In the genomic region with DNA sequence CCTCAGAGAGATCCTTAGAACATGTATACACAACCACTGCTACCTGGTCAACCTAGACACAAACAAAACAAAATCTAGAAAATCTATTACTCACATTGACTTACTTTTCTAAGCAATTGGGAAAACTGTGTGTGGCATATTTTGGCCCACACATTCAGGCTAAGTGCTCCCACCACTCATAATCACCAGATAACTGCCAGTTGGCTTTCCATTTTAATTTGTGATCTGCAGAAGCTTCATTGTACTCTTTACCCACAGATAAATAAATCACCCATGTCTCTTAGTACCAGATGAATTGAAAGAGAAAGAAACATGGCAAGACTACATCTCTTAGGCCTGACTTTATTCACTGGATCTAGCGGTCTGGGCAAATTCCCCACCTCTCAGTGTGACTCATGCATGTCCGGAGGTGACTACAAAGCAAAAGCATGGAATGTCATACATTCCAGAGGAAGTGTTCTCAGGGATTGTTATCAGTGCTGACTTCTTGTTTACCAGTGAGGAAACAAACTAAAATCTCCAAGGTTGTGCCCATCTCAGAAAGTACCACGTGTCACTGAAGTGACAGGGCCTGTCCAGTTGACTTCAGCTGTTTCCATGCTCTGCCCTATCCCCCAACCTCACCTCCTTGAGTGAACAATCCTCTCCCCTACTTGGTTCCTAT, we compare ENCODE assay signal across 1 cellular context.
TF ChIP-seq lines count a peak whose summit lies in the region.

No MANE protein-coding gene starts in this region.

TF ChIP-seq in HepG2, 621 proteins besides CTCF, POLR2A, EP300 and RAD21 (continued from another document and continues in another):
- TF ChIP-seq, protein P1, sequence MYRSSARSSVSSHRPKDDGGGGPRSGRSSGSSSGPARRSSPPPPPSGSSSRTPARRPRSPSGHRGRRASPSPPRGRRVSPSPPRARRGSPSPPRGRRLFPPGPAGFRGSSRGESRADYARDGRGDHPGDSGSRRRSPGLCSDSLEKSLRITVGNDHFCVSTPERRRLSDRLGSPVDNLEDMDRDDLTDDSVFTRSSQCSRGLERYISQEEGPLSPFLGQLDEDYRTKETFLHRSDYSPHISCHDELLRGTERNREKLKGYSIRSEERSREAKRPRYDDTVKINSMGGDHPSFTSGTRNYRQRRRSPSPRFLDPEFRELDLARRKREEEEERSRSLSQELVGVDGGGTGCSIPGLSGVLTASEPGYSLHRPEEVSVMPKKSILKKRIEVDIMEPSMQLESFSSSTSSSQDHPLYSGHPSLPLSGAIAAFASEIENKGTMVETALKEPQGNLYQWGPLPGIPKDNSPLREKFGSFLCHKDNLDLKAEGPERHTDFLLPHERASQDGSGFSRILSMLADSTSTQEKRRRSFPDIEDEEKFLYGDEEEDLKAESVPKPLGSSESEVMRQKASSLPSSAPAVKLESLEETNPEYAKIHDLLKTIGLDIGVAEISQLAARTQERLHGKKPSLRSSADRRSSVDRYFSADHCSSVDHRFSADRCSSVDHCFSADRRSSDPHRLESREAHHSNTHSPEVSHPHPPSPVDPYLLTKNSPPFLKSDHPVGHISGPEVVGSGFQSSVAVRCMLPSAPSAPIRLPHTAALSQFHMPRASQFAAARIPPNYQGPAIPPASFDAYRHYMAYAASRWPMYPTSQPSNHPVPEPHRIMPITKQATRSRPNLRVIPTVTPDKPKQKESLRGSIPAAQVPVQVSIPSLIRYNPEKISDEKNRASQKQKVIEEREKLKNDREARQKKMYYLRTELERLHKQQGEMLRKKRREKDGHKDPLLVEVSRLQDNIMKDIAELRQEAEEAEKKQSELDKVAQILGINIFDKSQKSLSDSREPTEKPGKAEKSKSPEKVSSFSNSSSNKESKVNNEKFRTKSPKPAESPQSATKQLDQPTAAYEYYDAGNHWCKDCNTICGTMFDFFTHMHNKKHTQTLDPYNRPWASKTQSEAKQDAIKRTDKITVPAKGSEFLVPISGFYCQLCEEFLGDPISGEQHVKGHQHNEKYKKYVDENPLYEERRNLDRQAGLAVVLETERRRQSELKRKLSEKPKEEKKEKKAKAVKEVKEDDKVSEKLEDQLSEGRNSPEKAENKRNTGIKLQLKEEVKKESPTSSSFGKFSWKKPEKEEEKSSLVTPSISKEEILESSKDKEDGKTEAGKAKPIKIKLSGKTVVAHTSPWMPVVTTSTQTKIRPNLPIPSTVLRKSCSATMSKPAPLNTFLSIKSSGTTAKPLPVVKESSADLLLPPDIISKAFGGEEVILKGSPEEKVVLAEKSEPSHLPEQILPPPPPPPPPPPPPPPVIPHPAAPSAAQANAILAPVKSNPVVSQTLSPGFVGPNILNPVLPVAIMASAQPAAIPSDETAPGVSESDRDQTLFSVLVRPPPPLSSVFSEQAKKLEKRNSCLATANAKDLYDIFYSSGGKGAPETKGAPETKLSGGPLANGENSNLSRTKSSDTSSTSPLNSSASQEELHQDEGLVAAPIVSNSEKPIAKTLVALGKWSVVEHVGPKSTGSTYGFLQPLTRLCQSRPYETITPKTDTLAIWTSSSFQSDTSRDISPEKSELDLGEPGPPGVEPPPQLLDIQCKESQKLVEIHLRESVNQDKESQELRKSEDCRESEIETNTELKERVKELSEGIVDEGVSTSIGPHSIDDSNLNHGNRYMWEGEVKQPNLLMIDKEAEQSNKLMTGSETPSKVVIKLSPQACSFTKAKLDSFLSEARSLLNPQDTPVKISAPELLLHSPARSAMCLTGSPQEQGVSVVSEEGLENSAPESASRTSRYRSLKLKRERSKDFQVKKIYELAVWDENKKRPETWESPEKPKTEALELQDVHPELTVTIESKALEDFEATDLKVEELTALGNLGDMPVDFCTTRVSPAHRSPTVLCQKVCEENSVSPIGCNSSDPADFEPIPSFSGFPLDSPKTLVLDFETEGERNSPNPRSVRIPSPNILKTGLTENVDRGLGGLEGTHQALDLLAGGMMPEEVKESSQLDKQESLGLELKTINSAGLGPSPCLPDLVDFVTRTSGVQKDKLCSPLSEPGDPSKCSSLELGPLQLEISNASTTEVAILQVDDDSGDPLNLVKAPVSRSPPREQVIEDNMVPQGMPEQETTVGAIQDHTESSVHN (CRISPR knock-in tag; IDR thresholded peaks at IDR 0.05): no peak
- 0 out of 2 replicates have a peak, but pooled peaks have one; percentile 46 for TF ChIP-seq ZNF224 (CRISPR knock-in tag; IDR thresholded peaks at IDR 0.05)
- TF ChIP-seq, protein P2, sequence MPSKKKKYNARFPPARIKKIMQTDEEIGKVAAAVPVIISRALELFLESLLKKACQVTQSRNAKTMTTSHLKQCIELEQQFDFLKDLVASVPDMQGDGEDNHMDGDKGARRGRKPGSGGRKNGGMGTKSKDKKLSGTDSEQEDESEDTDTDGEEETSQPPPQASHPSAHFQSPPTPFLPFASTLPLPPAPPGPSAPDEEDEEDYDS (CRISPR knock-in tag; IDR thresholded peaks at IDR 0.05): peak; percentile 76
- peak; percentile 43; the same call in 1 of the 2 replicates for TF ChIP-seq ZNF350 (CRISPR knock-in tag; IDR thresholded peaks at IDR 0.05; ENCODE audit: borderline replicate concordance, low read depth)
- no peak for TF ChIP-seq MTA3 (CRISPR knock-in tag; IDR thresholded peaks at IDR 0.05)
- TF ChIP-seq, protein P3, sequence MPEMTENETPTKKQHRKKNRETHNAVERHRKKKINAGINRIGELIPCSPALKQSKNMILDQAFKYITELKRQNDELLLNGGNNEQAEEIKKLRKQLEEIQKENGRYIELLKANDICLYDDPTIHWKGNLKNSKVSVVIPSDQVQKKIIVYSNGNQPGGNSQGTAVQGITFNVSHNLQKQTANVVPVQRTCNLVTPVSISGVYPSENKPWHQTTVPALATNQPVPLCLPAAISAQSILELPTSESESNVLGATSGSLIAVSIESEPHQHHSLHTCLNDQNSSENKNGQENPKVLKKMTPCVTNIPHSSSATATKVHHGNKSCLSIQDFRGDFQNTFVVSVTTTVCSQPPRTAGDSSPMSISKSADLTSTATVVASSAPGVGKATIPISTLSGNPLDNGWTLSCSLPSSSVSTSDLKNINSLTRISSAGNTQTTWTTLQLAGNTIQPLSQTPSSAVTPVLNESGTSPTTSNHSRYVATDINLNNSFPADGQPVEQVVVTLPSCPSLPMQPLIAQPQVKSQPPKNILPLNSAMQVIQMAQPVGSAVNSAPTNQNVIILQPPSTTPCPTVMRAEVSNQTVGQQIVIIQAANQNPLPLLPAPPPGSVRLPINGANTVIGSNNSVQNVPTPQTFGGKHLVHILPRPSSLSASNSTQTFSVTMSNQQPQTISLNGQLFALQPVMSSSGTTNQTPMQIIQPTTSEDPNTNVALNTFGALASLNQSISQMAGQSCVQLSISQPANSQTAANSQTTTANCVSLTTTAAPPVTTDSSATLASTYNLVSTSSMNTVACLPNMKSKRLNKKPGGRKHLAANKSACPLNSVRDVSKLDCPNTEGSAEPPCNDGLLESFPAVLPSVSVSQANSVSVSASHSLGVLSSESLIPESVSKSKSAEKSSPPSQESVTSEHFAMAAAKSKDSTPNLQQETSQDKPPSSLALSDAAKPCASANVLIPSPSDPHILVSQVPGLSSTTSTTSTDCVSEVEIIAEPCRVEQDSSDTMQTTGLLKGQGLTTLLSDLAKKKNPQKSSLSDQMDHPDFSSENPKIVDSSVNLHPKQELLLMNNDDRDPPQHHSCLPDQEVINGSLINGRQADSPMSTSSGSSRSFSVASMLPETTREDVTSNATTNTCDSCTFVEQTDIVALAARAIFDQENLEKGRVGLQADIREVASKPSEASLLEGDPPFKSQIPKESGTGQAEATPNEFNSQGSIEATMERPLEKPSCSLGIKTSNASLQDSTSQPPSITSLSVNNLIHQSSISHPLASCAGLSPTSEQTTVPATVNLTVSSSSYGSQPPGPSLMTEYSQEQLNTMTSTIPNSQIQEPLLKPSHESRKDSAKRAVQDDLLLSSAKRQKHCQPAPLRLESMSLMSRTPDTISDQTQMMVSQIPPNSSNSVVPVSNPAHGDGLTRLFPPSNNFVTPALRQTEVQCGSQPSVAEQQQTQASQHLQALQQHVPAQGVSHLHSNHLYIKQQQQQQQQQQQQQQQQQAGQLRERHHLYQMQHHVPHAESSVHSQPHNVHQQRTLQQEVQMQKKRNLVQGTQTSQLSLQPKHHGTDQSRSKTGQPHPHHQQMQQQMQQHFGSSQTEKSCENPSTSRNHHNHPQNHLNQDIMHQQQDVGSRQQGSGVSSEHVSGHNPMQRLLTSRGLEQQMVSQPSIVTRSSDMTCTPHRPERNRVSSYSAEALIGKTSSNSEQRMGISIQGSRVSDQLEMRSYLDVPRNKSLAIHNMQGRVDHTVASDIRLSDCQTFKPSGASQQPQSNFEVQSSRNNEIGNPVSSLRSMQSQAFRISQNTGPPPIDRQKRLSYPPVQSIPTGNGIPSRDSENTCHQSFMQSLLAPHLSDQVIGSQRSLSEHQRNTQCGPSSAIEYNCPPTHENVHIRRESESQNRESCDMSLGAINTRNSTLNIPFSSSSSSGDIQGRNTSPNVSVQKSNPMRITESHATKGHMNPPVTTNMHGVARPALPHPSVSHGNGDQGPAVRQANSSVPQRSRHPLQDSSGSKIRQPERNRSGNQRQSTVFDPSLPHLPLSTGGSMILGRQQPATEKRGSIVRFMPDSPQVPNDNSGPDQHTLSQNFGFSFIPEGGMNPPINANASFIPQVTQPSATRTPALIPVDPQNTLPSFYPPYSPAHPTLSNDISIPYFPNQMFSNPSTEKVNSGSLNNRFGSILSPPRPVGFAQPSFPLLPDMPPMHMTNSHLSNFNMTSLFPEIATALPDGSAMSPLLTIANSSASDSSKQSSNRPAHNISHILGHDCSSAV (CRISPR knock-in tag; IDR thresholded peaks at IDR 0.05; ENCODE audit: borderline replicate concordance): no peak
- TF ChIP-seq ZBTB1 (CRISPR knock-in tag; IDR thresholded peaks at IDR 0.05; ENCODE audit: borderline replicate concordance): no peak
- no peak for TF ChIP-seq TOPORS (CRISPR knock-in tag; IDR thresholded peaks at IDR 0.05)
- TF ChIP-seq, protein P4, sequence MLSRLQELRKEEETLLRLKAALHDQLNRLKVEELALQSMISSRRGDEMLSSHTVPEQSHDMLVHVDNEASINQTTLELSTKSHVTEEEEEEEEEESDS (CRISPR knock-in tag; IDR thresholded peaks at IDR 0.05; ENCODE audit: borderline replicate concordance): no peak
- TF ChIP-seq, protein P5, sequence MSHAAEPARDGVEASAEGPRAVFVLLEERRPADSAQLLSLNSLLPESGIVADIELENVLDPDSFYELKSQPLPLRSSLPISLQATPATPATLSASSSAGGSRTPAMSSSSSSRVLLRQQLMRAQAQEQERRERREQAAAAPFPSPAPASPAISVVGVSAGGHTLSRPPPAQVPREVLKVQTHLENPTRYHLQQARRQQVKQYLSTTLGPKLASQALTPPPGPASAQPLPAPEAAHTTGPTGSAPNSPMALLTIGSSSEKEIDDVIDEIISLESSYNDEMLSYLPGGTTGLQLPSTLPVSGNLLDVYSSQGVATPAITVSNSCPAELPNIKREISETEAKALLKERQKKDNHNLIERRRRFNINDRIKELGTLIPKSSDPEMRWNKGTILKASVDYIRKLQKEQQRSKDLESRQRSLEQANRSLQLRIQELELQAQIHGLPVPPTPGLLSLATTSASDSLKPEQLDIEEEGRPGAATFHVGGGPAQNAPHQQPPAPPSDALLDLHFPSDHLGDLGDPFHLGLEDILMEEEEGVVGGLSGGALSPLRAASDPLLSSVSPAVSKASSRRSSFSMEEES (CRISPR knock-in tag; IDR thresholded peaks at IDR 0.05): peak; percentile 94
- peak; percentile 39; the same call in 1 of the 2 replicates for TF ChIP-seq KDM2A (CRISPR knock-in tag; IDR thresholded peaks at IDR 0.05; ENCODE audit: borderline replicate concordance, low read depth)
- peak; percentile 86 for TF ChIP-seq MEIS2 (CRISPR knock-in tag; IDR thresholded peaks at IDR 0.05)
- TF ChIP-seq ZNF446 (CRISPR knock-in tag; IDR thresholded peaks at IDR 0.05): no peak
- TF ChIP-seq, protein P6, sequence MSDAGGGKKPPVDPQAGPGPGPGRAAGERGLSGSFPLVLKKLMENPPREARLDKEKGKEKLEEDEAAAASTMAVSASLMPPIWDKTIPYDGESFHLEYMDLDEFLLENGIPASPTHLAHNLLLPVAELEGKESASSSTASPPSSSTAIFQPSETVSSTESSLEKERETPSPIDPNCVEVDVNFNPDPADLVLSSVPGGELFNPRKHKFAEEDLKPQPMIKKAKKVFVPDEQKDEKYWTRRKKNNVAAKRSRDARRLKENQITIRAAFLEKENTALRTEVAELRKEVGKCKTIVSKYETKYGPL (CRISPR knock-in tag; IDR thresholded peaks at IDR 0.05): no peak
- no peak for TF ChIP-seq ZNF552 (CRISPR knock-in tag; IDR thresholded peaks at IDR 0.05; ENCODE audit: borderline replicate concordance)
- TF ChIP-seq, protein P7, sequence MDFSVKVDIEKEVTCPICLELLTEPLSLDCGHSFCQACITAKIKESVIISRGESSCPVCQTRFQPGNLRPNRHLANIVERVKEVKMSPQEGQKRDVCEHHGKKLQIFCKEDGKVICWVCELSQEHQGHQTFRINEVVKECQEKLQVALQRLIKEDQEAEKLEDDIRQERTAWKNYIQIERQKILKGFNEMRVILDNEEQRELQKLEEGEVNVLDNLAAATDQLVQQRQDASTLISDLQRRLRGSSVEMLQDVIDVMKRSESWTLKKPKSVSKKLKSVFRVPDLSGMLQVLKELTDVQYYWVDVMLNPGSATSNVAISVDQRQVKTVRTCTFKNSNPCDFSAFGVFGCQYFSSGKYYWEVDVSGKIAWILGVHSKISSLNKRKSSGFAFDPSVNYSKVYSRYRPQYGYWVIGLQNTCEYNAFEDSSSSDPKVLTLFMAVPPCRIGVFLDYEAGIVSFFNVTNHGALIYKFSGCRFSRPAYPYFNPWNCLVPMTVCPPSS (IDR thresholded peaks at IDR 0.05): no peak
- TF ChIP-seq, protein P8, sequence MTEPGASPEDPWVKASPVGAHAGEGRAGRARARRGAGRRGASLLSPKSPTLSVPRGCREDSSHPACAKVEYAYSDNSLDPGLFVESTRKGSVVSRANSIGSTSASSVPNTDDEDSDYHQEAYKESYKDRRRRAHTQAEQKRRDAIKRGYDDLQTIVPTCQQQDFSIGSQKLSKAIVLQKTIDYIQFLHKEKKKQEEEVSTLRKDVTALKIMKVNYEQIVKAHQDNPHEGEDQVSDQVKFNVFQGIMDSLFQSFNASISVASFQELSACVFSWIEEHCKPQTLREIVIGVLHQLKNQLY (CRISPR knock-in tag; IDR thresholded peaks at IDR 0.05): peak; percentile 98
- no peak for TF ChIP-seq NFYB (CRISPR knock-in tag; IDR thresholded peaks at IDR 0.05)
